In the genomic region with DNA sequence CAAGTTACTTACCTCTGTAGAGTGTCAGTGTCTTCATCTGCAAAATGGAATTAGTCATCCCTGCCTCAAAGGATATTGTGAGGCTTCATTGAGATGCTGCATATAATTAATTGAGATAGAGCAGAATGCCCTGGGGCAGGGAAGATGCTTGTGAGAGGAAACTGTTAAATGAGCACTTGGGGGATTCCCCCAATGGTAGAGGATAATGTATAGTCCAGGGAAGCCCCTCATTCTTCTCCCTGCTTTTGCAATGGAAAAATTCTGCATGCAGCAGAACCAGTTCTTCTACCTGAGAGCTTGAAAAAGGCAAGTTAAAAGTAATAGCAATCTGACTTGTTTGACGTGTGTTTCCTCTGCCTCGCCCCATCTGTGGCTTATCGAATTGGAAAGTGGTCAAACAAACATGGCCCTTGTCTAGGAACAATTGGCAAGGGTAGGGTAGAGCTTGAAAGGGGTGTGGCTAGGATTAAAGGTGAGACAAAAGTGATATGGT, we compare ENCODE assay signal across 21 cellular contexts.
DNase-seq lines count a peak whose midpoint lies in the region; ATAC-seq, FAIRE-seq and TF ChIP-seq lines count a peak whose summit lies in the region.
"Had no signal": no experiment of that assay in that cellular context is flagged by ENCODE, and none has a peak within 500 bp of the region (broad histone marks: within the 10 kb centered on the region; RNA-seq: fewer than 3 reads in every experiment).

No MANE protein-coding gene starts in this region.

- in situ Hi-C loops in HepG2 (cut with HindIII; ENCODE audit: extremely low pct_ligation_motif_present, low pct_unique_long_range_greater_than_20kb) = no loop called here

- no peak for FAIRE-seq in HepG2 (lab: Jason Lieb, UNC)
- FAIRE-seq: TTC549, urothelium cell line had no signal

- H3K36me3 Mint-ChIP-seq in WTC11 = peaks cover 3% of the 10 kb centered on the region; the same call in 1 of the 2 replicates
- H3K36me3 Mint-ChIP-seq: CD8-positive, alpha-beta memory T cell had no signal

- peaks cover 79% of the 10 kb centered on the region for H3K4me1 Mint-ChIP-seq in WTC11
- H3K4me1 Mint-ChIP-seq: activated CD4-positive, alpha-beta memory T cell treated with anti-CD3 and anti-CD28 coated beads, Interleukin-2, amount 10 ng/mL, durations not matched to agents 7 days and 5 days; activated naive CD8-positive, alpha-beta T cell treated with anti-CD3 and anti-CD28 coated beads, Interleukin-2, amount 50 U/mL, for 24 hours; CD8-positive, alpha-beta memory T cell had no signal

- H3K27me3 ChIP-seq in liver (ENCODE audit: control insufficient read depth in 4 of 4, insufficient read depth in 4 of 4, low read length in 3 of 4) = no peaks in the 10 kb centered on the region
- peaks cover 0 to 14% of the 10 kb centered on the region in 2 experiments; a peak in 2 of 5 replicates for H3K27me3 ChIP-seq in HepG2 (ENCODE audit: control insufficient read depth in 1 of 2, insufficient read depth in 2 of 2, low read length in 2 of 2)
- no peaks in the 10 kb centered on the region for H3K27me3 ChIP-seq in lower lobe of right lung (ENCODE audit: low read depth)
- H3K27me3 ChIP-seq: Peyer's patch had no signal

- no peaks in the 10 kb centered on the region for H4K20me1 ChIP-seq in HepG2 (ENCODE audit: insufficient read depth, low read length)

- no TSS peak for BruUV-seq in HepG2 (replicated peaks; lab: Mats Ljungman, UMichigan)

- DNase-seq in HepG2 (ENCODE audit: low spot score) (no peak), WTC11 (ENCODE audit: low spot score) (no peak), lower lobe of right lung (no peak), ureter (ENCODE audit: low spot score) (peak; percentile 52), UCSD-AML1 (lab: John Stamatoyannopoulos, UW; ENCODE audit: unreplicated experiment) (no peak), occipital lobe (lab: John Stamatoyannopoulos, UW) (no peak), NCI-H82 (lab: John Stamatoyannopoulos, UW) (no peak)
- DNase-seq: ACHN; activated CD4-positive, alpha-beta memory T cell treated with anti-CD3 and anti-CD28 coated beads, Interleukin-2, amount 10 ng/mL, durations not matched to agents 7 days and 5 days; activated naive CD8-positive, alpha-beta T cell treated with anti-CD3 and anti-CD28 coated beads, Interleukin-2, amount 50 U/mL, for 24 hours; CD8-positive, alpha-beta memory T cell; effector CD8-positive, alpha-beta T cell; mesenchymal stem cell; NCI-H526; stimulated activated CD4-positive, alpha-beta T cell treated with anti-CD3 and anti-CD28 coated beads, Interleukin-4, amount 100 ng/mL, for 24 hours had no signal

- no peak overlapping the region for H2AFZ ChIP-seq in HepG2 (ENCODE audit: low read length)

- no peak overlapping the region for H3K4me2 ChIP-seq in HepG2 (ENCODE audit: low read depth, low read length)

- 36% methylated on average over 3 of the region's 3 CpGs for WGBS in liver
- WGBS in HepG2 (ENCODE audit: low lambda C conversion rate) = 7% methylated on average over 3 of the region's 3 CpGs

- CTCF ChIA-PET in HepG2 (lab: Yijun Ruan, JAX; ENCODE audit: low intra/inter-chr PET ratio, low total read pairs) (no interaction called here), WTC11 (lab: Charles Lee) (interaction anchor here (1.1 kb wide), 1 partner anchor 15 kb away, joined by 3 read pairs; no protein-coding TSS in a partner anchor)

- H3K4me1 ChIP-seq in liver (ENCODE audit: control insufficient read depth in 4 of 4, insufficient read depth in 4 of 4, low read length in 3 of 4) = peaks cover 16 to 48% (median 34%) of the 10 kb centered on the region in 4 donors
- no peaks in the 10 kb centered on the region for H3K4me1 ChIP-seq in HepG2 (ENCODE audit: insufficient read depth, low read length)
- H3K4me1 ChIP-seq in lower lobe of right lung = peaks cover 28% of the 10 kb centered on the region

- H3K27ac Mint-ChIP-seq in WTC11 = peak overlapping the region; percentile 73
- H3K27ac Mint-ChIP-seq: activated CD4-positive, alpha-beta memory T cell treated with anti-CD3 and anti-CD28 coated beads, Interleukin-2, amount 10 ng/mL, durations not matched to agents 7 days and 5 days; activated naive CD8-positive, alpha-beta T cell treated with anti-CD3 and anti-CD28 coated beads, Interleukin-2, amount 50 U/mL, for 24 hours; CD8-positive, alpha-beta memory T cell had no signal

- intact Hi-C loops in HepG2 (cut with micrococcal nuclease; ENCODE audit: unreplicated experiment) (no loop called here), lower lobe of right lung (cut with DNase I) (no loop called here)

- no peak overlapping the region for H3K4me3 ChIP-seq in liver (ENCODE audit: low read depth in 1 of 3, low read length in 3 of 3)
- no peak overlapping the region for H3K4me3 ChIP-seq in HepG2 (replicated peaks in 1 of 3; ENCODE audit: insufficient read depth in 1 of 3, low read depth in 2 of 3, low read length in 3 of 3)
- no peak overlapping the region for H3K4me3 ChIP-seq in lower lobe of right lung
- H3K4me3 ChIP-seq: Peyer's patch had no signal

- no peak overlapping the region for H3K9ac ChIP-seq in liver (ENCODE audit: low read depth in 1 of 2, low read length in 2 of 2)
- H3K9ac ChIP-seq in HepG2 (ENCODE audit: insufficient read depth, low read depth, low read length) = no peak overlapping the region

- H3K4me3 Mint-ChIP-seq in WTC11 = peak overlapping the region; percentile 11; the same call in 1 of the 2 replicates
- H3K4me3 Mint-ChIP-seq: activated CD4-positive, alpha-beta memory T cell treated with anti-CD3 and anti-CD28 coated beads, Interleukin-2, amount 10 ng/mL, durations not matched to agents 7 days and 5 days; activated naive CD8-positive, alpha-beta T cell treated with anti-CD3 and anti-CD28 coated beads, Interleukin-2, amount 50 U/mL, for 24 hours; CD8-positive, alpha-beta memory T cell had no signal

- TF ChIP-seq RAD21 in liver (IDR thresholded peaks at IDR 0.05) = no peak
- TF ChIP-seq RAD21 in HepG2 (CRISPR knock-in tag; IDR thresholded peaks at IDR 0.05) = no peak

- H3K27me3 Mint-ChIP-seq in WTC11 (ENCODE audit: low read depth) = no peaks in the 10 kb centered on the region
- H3K27me3 Mint-ChIP-seq: activated CD4-positive, alpha-beta memory T cell treated with anti-CD3 and anti-CD28 coated beads, Interleukin-2, amount 10 ng/mL, durations not matched to agents 7 days and 5 days had no signal

- no peak overlapping the region for H3K27ac ChIP-seq in liver (ENCODE audit: low read depth in 1 of 2, low read length in 2 of 2)
- H3K27ac ChIP-seq in HepG2 (ENCODE audit: extremely low read length, insufficient read depth, low read length) = no peak overlapping the region
- no peak overlapping the region for H3K27ac ChIP-seq in lower lobe of right lung
- H3K27ac ChIP-seq: HL-60 had no signal

- no peak for TF ChIP-seq EP300 in HepG2 (IDR thresholded peaks at IDR 0.05; ENCODE audit: low read depth in 2 of 2, low read length in 2 of 2)
- TF ChIP-seq EP300 in HepG2 (CRISPR knock-in tag; IDR thresholded peaks at IDR 0.05; ENCODE audit: borderline replicate concordance) = no peak

- no peak for TF ChIP-seq POLR2A in HepG2 (IDR thresholded peaks at IDR 0.05; ENCODE audit: insufficient read depth in 1 of 2, low read depth in 2 of 2, low read length in 2 of 2)

- H3K9me3 Mint-ChIP-seq in WTC11 = no peaks in the 10 kb centered on the region
- H3K9me3 Mint-ChIP-seq: activated CD4-positive, alpha-beta memory T cell treated with anti-CD3 and anti-CD28 coated beads, Interleukin-2, amount 10 ng/mL, durations not matched to agents 7 days and 5 days; activated naive CD8-positive, alpha-beta T cell treated with anti-CD3 and anti-CD28 coated beads, Interleukin-2, amount 50 U/mL, for 24 hours; CD8-positive, alpha-beta memory T cell had no signal

- TF ChIP-seq CTCF in liver (IDR thresholded peaks at IDR 0.05; ENCODE audit: low read depth, low read length, missing input control) (no peak), HepG2 (CRISPR knock-in tag; IDR thresholded peaks at IDR 0.05) (no peak), WTC11 (IDR thresholded peaks at IDR 0.05) (no peak), lower lobe of right lung (IDR thresholded peaks at IDR 0.05) (no peak)

- H3K9me3 ChIP-seq in liver (ENCODE audit: control insufficient read depth in 4 of 4, low read length in 3 of 4) = no peaks in the 10 kb centered on the region
- no peaks in the 10 kb centered on the region for H3K9me3 ChIP-seq in HepG2 (ENCODE audit: low read length)
- no peaks in the 10 kb centered on the region for H3K9me3 ChIP-seq in lower lobe of right lung
- H3K9me3 ChIP-seq: Peyer's patch had no signal

- H3K36me3 ChIP-seq in liver (ENCODE audit: control insufficient read depth in 4 of 4, insufficient read depth in 3 of 4, low read depth in 1 of 4, low read length in 3 of 4) (peaks cover 0 to 3% (median 0%) of the 10 kb centered on the region in 4 donors), HepG2 (replicated peaks in 1 of 2; ENCODE audit: control insufficient read depth in 1 of 2, insufficient read depth in 2 of 2, low read length in 2 of 2) (no peaks in the 10 kb centered on the region), lower lobe of right lung (no peaks in the 10 kb centered on the region)
- H3K36me3 ChIP-seq: Peyer's patch had no signal

- POLR2A ChIA-PET in HepG2 (lab: Yijun Ruan, JAX) = no interaction called here
- POLR2A ChIA-PET in WTC11 (lab: Charles Lee) = no interaction called here

- H3K79me2 ChIP-seq in HepG2 (ENCODE audit: insufficient read depth, low read length) = no peaks in the 10 kb centered on the region

- ATAC-seq in HepG2 (no peak), WTC11 (no peak), lower lobe of right lung (peak; percentile 80 to 88)
- ATAC-seq: activated naive CD8-positive, alpha-beta T cell treated with anti-CD3 and anti-CD28 coated beads, Interleukin-2, amount 50 U/mL, for 24 hours; sciatic nerve had no signal

TF ChIP-seq in liver, 16 proteins besides CTCF, POLR2A, EP300 and RAD21 (continues in another document):
- TF ChIP-seq ATF3 (IDR thresholded peaks at IDR 0.05) = no peak

TF ChIP-seq in HepG2, 621 proteins besides CTCF, POLR2A, EP300 and RAD21 (continues in another document):
- no peak for TF ChIP-seq ZBTB20 (CRISPR knock-in tag; IDR thresholded peaks at IDR 0.05; ENCODE audit: borderline replicate concordance, low read depth)

TF ChIP-seq in WTC11, 78 proteins besides CTCF, POLR2A, EP300 and RAD21 (continues in another document):
- no peak for TF ChIP-seq E2F1 (CRISPR knock-in tag; IDR thresholded peaks at IDR 0.05)
- TF ChIP-seq ELF4 (CRISPR knock-in tag; IDR thresholded peaks at IDR 0.05; ENCODE audit: low read depth) = no peak
- TF ChIP-seq CREM (CRISPR knock-in tag; IDR thresholded peaks at IDR 0.05) = no peak

Comparison
In these comparisons a context has a peak if more than half of its experiments do, and no peak if none do; other contexts are left out.
1. ATAC-seq: peak in lower lobe of right lung (2 of 2); none in HepG2 (single experiment) and WTC11 (single experiment).